ENCODE assay signal across 9 cellular contexts in the genomic region with DNA sequence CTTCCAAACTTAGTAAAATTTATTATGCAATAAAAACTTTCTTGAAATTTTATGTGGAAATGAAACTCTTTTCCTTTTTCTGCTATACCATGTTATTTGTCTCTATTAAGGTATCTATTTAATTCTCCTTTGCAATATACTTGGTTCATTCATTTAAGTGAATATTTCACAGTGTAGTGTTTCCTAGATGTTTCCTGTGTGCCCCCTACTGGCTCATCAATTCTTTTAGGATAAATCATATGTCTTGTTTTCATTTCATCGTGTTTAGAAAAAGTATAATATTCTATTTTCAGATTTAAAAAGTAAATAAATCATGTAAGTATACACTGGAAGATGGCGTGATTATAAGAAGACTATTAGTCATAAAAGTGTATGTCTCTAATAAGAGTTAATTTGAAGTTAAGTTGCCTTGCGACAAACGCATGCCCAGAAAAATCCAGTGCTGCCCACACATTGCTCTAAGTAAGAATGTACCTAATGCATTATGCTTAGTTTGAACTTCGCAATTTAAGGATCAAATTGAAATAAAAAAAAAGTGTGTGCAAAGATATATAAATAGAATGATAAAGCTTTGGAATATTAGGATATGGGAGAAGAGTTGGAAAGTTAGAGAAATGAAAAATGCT.
DNase-seq lines count a peak whose midpoint lies in the region; ATAC-seq and TF ChIP-seq lines count a peak whose summit lies in the region.
"Had no signal": no experiment of that assay in that cellular context is flagged by ENCODE, and none has a peak within 500 bp of the region (broad histone marks: within the 10 kb centered on the region; RNA-seq: fewer than 3 reads in every experiment).

No MANE protein-coding gene starts in this region.

- CTCF ChIA-PET in activated CD4-positive, alpha-beta memory T cell treated with anti-CD3 and anti-CD28 coated beads, Interleukin-2, amount 10 ng/mL, durations not matched to agents 7 days and 5 days (lab: Charles Lee): no interaction called here

- H3K27me3 ChIP-seq in DOHH2 (ENCODE audit: control insufficient read depth, low read length): no peaks in the 10 kb centered on the region

- TF ChIP-seq CTCF in DOHH2 (IDR thresholded peaks at IDR 0.05; ENCODE audit: low read depth, low read length, poor library complexity, severe bottlenecking) (peak; percentile 46), retinal pigment epithelial cell (conservative IDR thresholded peaks at IDR 0.05; ENCODE audit: low read depth, low read length) (peak; percentile 61), CD14-positive monocyte (IDR thresholded peaks at IDR 0.05) (no peak)

- no peaks in the 10 kb centered on the region for H4K20me1 ChIP-seq in DOHH2 (ENCODE audit: control insufficient read depth, insufficient read depth, low read depth, low read length)

- H3F3A ChIP-seq in DOHH2 (ENCODE audit: control insufficient read depth, insufficient read depth): no peaks in the 10 kb centered on the region

- no peaks in the 10 kb centered on the region for H3K36me3 ChIP-seq in DOHH2 (ENCODE audit: control insufficient read depth, low read length)

- peak; percentile 70 for ATAC-seq in GM21723 (IDR thresholded peaks at IDR 0.05; ENCODE audit: unreplicated experiment)

- no peaks in the 10 kb centered on the region for H3K36me3 Mint-ChIP-seq in CD14-positive monocyte
- H3K36me3 Mint-ChIP-seq in activated CD4-positive, alpha-beta memory T cell treated with anti-CD3 and anti-CD28 coated beads, Interleukin-2, amount 10 ng/mL, durations not matched to agents 7 days and 5 days (ENCODE audit: low read depth): no peaks in the 10 kb centered on the region

- DNase-seq in NCI-H146 (lab: John Stamatoyannopoulos, UW) (peak; percentile 53), cerebellum (ENCODE audit: low spot score) (peak; percentile 35), retinal pigment epithelial cell (ENCODE audit: low read depth) (no peak), CD14-positive monocyte (ENCODE audit: low spot score) (no peak), AG08396 (ENCODE audit: low spot score) (no peak)
- no peak for DNase-seq in activated CD4-positive, alpha-beta memory T cell treated with anti-CD3 and anti-CD28 coated beads, Interleukin-2, amount 10 ng/mL, durations not matched to agents 7 days and 5 days

- no peaks in the 10 kb centered on the region for H3K4me1 Mint-ChIP-seq in CD14-positive monocyte
- H3K4me1 Mint-ChIP-seq in activated CD4-positive, alpha-beta memory T cell treated with anti-CD3 and anti-CD28 coated beads, Interleukin-2, amount 10 ng/mL, durations not matched to agents 7 days and 5 days: no peaks in the 10 kb centered on the region
- H3K4me1 Mint-ChIP-seq: central memory CD8-positive, alpha-beta T cell had no signal

- no peaks in the 10 kb centered on the region for H3K9me2 ChIP-seq in DOHH2 (replicated peaks; ENCODE audit: control insufficient read depth, low read length)

- H3K9me3 Mint-ChIP-seq in CD14-positive monocyte: peaks cover 0 to 1% (median 0%) of the 10 kb centered on the region in 7 donors
- peaks cover 2% of the 10 kb centered on the region for H3K9me3 Mint-ChIP-seq in activated CD4-positive, alpha-beta memory T cell treated with anti-CD3 and anti-CD28 coated beads, Interleukin-2, amount 10 ng/mL, durations not matched to agents 7 days and 5 days

- peaks cover 10% of the 10 kb centered on the region for H3K4me1 ChIP-seq in DOHH2 (ENCODE audit: control insufficient read depth, low read length)

- H3K4me3 Mint-ChIP-seq in CD14-positive monocyte: no peak overlapping the region
- no peak overlapping the region for H3K4me3 Mint-ChIP-seq in activated CD4-positive, alpha-beta memory T cell treated with anti-CD3 and anti-CD28 coated beads, Interleukin-2, amount 10 ng/mL, durations not matched to agents 7 days and 5 days
- H3K4me3 Mint-ChIP-seq: central memory CD8-positive, alpha-beta T cell had no signal

- intact Hi-C loops in CD14-positive monocyte (cut with micrococcal nuclease): no loop called here

- H3K79me2 ChIP-seq in DOHH2 (ENCODE audit: control insufficient read depth, low read length): no peaks in the 10 kb centered on the region

- no peak overlapping the region for H3K4me3 ChIP-seq in DOHH2 (ENCODE audit: low read length)
- H3K4me3 ChIP-seq in retinal pigment epithelial cell (ENCODE audit: low read length): no peak overlapping the region

- POLR2A ChIA-PET in activated CD4-positive, alpha-beta memory T cell treated with anti-CD3 and anti-CD28 coated beads, Interleukin-2, amount 10 ng/mL, durations not matched to agents 7 days and 5 days (lab: Charles Lee): no interaction called here

- H3K27ac Mint-ChIP-seq in CD14-positive monocyte: no peak overlapping the region
- no peak overlapping the region for H3K27ac Mint-ChIP-seq in activated CD4-positive, alpha-beta memory T cell treated with anti-CD3 and anti-CD28 coated beads, Interleukin-2, amount 10 ng/mL, durations not matched to agents 7 days and 5 days

- H3K9me3 ChIP-seq in DOHH2 (ENCODE audit: control insufficient read depth, insufficient read depth, low read length): no peaks in the 10 kb centered on the region

- H3K4me2 ChIP-seq in DOHH2 (ENCODE audit: low read length): no peak overlapping the region

- H3K27ac ChIP-seq in DOHH2 (ENCODE audit: low read depth, low read length): no peak overlapping the region

- no peaks in the 10 kb centered on the region for H3K27me3 Mint-ChIP-seq in CD14-positive monocyte (ENCODE audit: low read depth in 3 of 3)
- no peaks in the 10 kb centered on the region for H3K27me3 Mint-ChIP-seq in activated CD4-positive, alpha-beta memory T cell treated with anti-CD3 and anti-CD28 coated beads, Interleukin-2, amount 10 ng/mL, durations not matched to agents 7 days and 5 days
- H3K27me3 Mint-ChIP-seq: central memory CD8-positive, alpha-beta T cell had no signal

Comparison
In these comparisons a context has a peak if more than half of its experiments do, and no peak if none do; other contexts are left out.
1. DNase-seq: peak in NCI-H146 (single experiment) and cerebellum (single experiment); none in retinal pigment epithelial cell (single experiment), CD14-positive monocyte (single experiment), AG08396 (single experiment) and activated CD4-positive, alpha-beta memory T cell treated with anti-CD3 and anti-CD28 coated beads, Interleukin-2, amount 10 ng/mL, durations not matched to agents 7 days and 5 days (single experiment).